ENCODE assay signal across 8 cellular contexts in the genomic region with DNA sequence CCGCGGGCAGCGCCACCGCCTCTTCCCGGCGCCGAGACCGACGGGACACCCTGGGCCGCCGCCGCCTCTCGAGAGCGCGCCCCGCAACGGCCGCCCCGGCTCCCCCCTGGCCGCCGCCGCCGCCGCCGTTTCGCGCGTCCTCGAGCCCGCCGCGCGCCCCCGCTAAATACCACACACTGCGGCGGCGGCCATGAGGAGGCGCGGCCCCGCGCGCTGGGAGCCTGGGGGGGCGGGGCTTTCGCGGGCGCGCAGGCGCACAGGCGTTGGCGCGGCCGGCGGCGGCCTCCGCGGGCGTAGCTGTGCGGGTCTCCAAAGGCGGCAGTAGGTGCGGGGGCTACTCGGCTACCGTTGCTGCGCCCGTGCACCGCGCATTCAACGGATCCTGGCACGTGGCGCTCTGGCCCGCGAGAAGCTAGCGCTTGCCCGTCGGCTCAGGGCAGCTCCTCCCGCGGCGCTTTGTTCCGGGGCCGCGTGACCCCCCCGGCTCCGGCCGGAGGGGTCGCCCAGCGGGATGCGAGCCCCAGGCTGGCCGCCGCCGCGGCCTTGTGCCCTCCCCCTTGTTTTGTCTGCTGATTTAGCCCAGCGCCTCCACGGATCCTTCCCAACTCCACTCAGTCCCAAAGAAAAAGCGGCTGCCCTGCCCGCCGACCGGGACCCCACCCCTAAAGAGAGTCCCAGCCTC. TPM values are rescaled to one million over a fixed set of nuclear protein-coding genes. Genes with fewer than 3 reads are reported as not detected.
DNase-seq lines count a peak whose midpoint lies in the region; ATAC-seq and TF ChIP-seq lines count a peak whose summit lies in the region.

A gene with protein sequence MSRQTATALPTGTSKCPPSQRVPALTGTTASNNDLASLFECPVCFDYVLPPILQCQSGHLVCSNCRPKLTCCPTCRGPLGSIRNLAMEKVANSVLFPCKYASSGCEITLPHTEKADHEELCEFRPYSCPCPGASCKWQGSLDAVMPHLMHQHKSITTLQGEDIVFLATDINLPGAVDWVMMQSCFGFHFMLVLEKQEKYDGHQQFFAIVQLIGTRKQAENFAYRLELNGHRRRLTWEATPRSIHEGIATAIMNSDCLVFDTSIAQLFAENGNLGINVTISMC (minus strand): TSS at position 142 of the 682 bp plus-strand sequence. CDS start 22,985 bp downstream, outside the sequence.

- H4K20me1 ChIP-seq in KMS-11 (ENCODE audit: insufficient read depth) = peaks cover 3% of the 10 kb centered on the region; the same call in 1 of the 2 replicates
- H4K20me1 ChIP-seq in SK-N-SH (ENCODE audit: insufficient read depth) = peaks cover 39% of the 10 kb centered on the region
- H4K20me1 ChIP-seq in osteoblast (ENCODE audit: insufficient read depth, low read length) = peaks cover 32% of the 10 kb centered on the region

- no peak for TF ChIP-seq RAD21 in SK-N-SH (IDR thresholded peaks at IDR 0.05; ENCODE audit: low read length)

- H3K9me3 ChIP-seq in SK-N-SH (no peaks in the 10 kb centered on the region), osteoblast (ENCODE audit: low read depth, low read length) (no peaks in the 10 kb centered on the region), testis (no peaks in the 10 kb centered on the region)

- POLR2A ChIA-PET in SK-N-SH (lab: Yijun Ruan, JAX) = interaction anchor here (0.7 to 3.1 kb wide), 10 partner anchors 9 to 238 kb away, joined by 3 to 21 read pairs (median 4); a partner anchor contains a TSS

- H3K36me3 Mint-ChIP-seq in activated naive CD4-positive, alpha-beta T cell treated with anti-CD3 and anti-CD28 coated beads, Interleukin-2, amount 10 ng/mL, durations not matched to agents 7 days and 5 days = peaks cover 2% of the 10 kb centered on the region

- H3K79me2 ChIP-seq in KMS-11 (ENCODE audit: insufficient read depth, low read depth) (peaks cover 41% of the 10 kb centered on the region), SK-N-SH (ENCODE audit: insufficient read depth) (peaks cover 41% of the 10 kb centered on the region), osteoblast (ENCODE audit: insufficient read depth, low read length) (peaks cover 41% of the 10 kb centered on the region)

- peaks cover 25% of the 10 kb centered on the region for H3K4me1 ChIP-seq in KMS-11 (ENCODE audit: low read depth, poor library complexity, severe bottlenecking)
- H3K4me1 ChIP-seq in SK-N-SH (ENCODE audit: control insufficient read depth in 1 of 2, insufficient read depth in 2 of 2, low read depth in 1 of 2, low read length in 1 of 2) = peaks cover 9 to 20% of the 10 kb centered on the region in 2 experiments; a peak in 3 of 4 replicates
- peaks cover 24% of the 10 kb centered on the region for H3K4me1 ChIP-seq in osteoblast (ENCODE audit: insufficient read depth, low read length)
- H3K4me1 ChIP-seq in testis = peaks cover 47% of the 10 kb centered on the region

- H3K4me2 ChIP-seq in KMS-11 = peak within 1 kb of the TSS; percentile 89
- peak within 1 kb of the TSS; percentile 98 for H3K4me2 ChIP-seq in SK-N-SH
- H3K4me2 ChIP-seq in osteoblast (ENCODE audit: insufficient read depth, low read length) = peak within 1 kb of the TSS; percentile 91

- H3K27ac Mint-ChIP-seq in activated naive CD4-positive, alpha-beta T cell treated with anti-CD3 and anti-CD28 coated beads, Interleukin-2, amount 10 ng/mL, durations not matched to agents 7 days and 5 days = peak within 1 kb of the TSS; percentile 86

- peaks cover 20% of the 10 kb centered on the region for H3K4me1 Mint-ChIP-seq in activated naive CD4-positive, alpha-beta T cell treated with anti-CD3 and anti-CD28 coated beads, Interleukin-2, amount 10 ng/mL, durations not matched to agents 7 days and 5 days

- H3K4me3 ChIP-seq in KMS-11 (IDR thresholded peaks at IDR 0.05; ENCODE audit: insufficient read depth, low read depth, low read length) (no peak within 1 kb of the TSS), SK-N-SH (ENCODE audit: low read depth in 2 of 2, low read length in 1 of 2) (peak within 1 kb of the TSS; percentile 81 to 85), osteoblast (ENCODE audit: insufficient read depth, low read length) (peak within 1 kb of the TSS; percentile 84), testis (peak within 1 kb of the TSS; percentile 90 to 99)

- intact Hi-C loops in testis (cut with DNase I; ENCODE audit: low total_unique reads) = no loop called here

- ATAC-seq in GM21723 (IDR thresholded peaks at IDR 0.05; ENCODE audit: unreplicated experiment) = peak; percentile 69

- H3K9ac ChIP-seq in KMS-11 (peak within 1 kb of the TSS; percentile 98), SK-N-SH (peak within 1 kb of the TSS; percentile 93)

- WGBS in SK-N-SH (ENCODE audit: low lambda C conversion rate) = 0% methylated on average over 13 of the region's 96 CpGs
- 0 to 1% methylated on average over 5 to 32 of the region's 96 CpGs for WGBS in testis, 2 donors

- no peaks in the 10 kb centered on the region for H3K9me3 Mint-ChIP-seq in activated naive CD4-positive, alpha-beta T cell treated with anti-CD3 and anti-CD28 coated beads, Interleukin-2, amount 10 ng/mL, durations not matched to agents 7 days and 5 days

- H3K27me3 Mint-ChIP-seq in activated naive CD4-positive, alpha-beta T cell treated with anti-CD3 and anti-CD28 coated beads, Interleukin-2, amount 10 ng/mL, durations not matched to agents 7 days and 5 days = peaks cover 16% of the 10 kb centered on the region

- H3F3A ChIP-seq in SK-N-SH (replicated peaks; ENCODE audit: insufficient read depth) = peaks cover 6% of the 10 kb centered on the region

- CTCF ChIA-PET in SK-N-SH (lab: Yijun Ruan, JAX) = interaction anchor here (0.6 to 1.8 kb wide), 4 partner anchors 9 to 1268 kb away, joined by 3 to 14 read pairs (median 5); no protein-coding TSS in a partner anchor
- CTCF ChIA-PET in activated naive CD4-positive, alpha-beta T cell treated with anti-CD3 and anti-CD28 coated beads, Interleukin-2, amount 10 ng/mL, durations not matched to agents 7 days and 5 days (lab: Charles Lee) = interaction anchor here (0.6 to 1.7 kb wide), 2 partner anchors 238 to 1492 kb away, joined by 3 to 5 read pairs; no protein-coding TSS in a partner anchor

- peak within 1 kb of the TSS; percentile 90 for H3K4me3 Mint-ChIP-seq in activated naive CD4-positive, alpha-beta T cell treated with anti-CD3 and anti-CD28 coated beads, Interleukin-2, amount 10 ng/mL, durations not matched to agents 7 days and 5 days

- TF ChIP-seq CTCF in KMS-11 (conservative IDR thresholded peaks at IDR 0.05; ENCODE audit: low read depth, low read length) (no peak), SK-N-SH (IDR thresholded peaks at IDR 0.05) (no peak), osteoblast (IDR thresholded peaks at IDR 0.05; ENCODE audit: extremely low read depth, low read depth, low read length) (no peak), testis (IDR thresholded peaks at IDR 0.05) (no peak)

- DNase-seq in ELF-1 (ENCODE audit: low read depth, low spot score) = peak; percentile 94
- peak; percentile 98 for DNase-seq in SK-N-SH
- peak; percentile 86 for DNase-seq in activated naive CD4-positive, alpha-beta T cell treated with anti-CD3 and anti-CD28 coated beads, Interleukin-2, amount 10 ng/mL, durations not matched to agents 7 days and 5 days
- no peak for DNase-seq in glomerular endothelial cell (ENCODE audit: extremely low read depth, low read depth, low spot score)
- DNase-seq in osteoblast (ENCODE audit: insufficient read length, low spot score, missing footprints) = peak; percentile 100
- peak; percentile 88 for DNase-seq in testis

- no peak for TF ChIP-seq POLR2A in testis (IDR thresholded peaks at IDR 0.05)

- H3K36me3 ChIP-seq in KMS-11 (ENCODE audit: insufficient read depth) (no peaks in the 10 kb centered on the region), SK-N-SH (replicated peaks in 1 of 2; ENCODE audit: control insufficient read depth in 1 of 2, insufficient read depth in 2 of 2, low read length in 1 of 2) (no peaks in the 10 kb centered on the region), osteoblast (ENCODE audit: insufficient read depth, low read length) (no peaks in the 10 kb centered on the region), testis (ENCODE audit: low read depth, missing control alignments) (no peaks in the 10 kb centered on the region)

- TF ChIP-seq EP300 in SK-N-SH (IDR thresholded peaks at IDR 0.05; ENCODE audit: borderline replicate concordance in 1 of 2, low read depth in 1 of 2, low read length in 1 of 2) = no peak

- no peaks in the 10 kb centered on the region for H3K9me2 ChIP-seq in SK-N-SH

- no peaks in the 10 kb centered on the region for H3K27me3 ChIP-seq in KMS-11 (ENCODE audit: insufficient read depth, low read depth)
- no peaks in the 10 kb centered on the region for H3K27me3 ChIP-seq in SK-N-SH (ENCODE audit: insufficient read depth)
- H3K27me3 ChIP-seq in osteoblast (ENCODE audit: insufficient read depth, low read length) = no peaks in the 10 kb centered on the region
- H3K27me3 ChIP-seq in testis = no peaks in the 10 kb centered on the region

- H2AFZ ChIP-seq in KMS-11 (ENCODE audit: low read depth) = peak within 1 kb of the TSS; percentile 97
- H2AFZ ChIP-seq in SK-N-SH (ENCODE audit: low read depth) = peak within 1 kb of the TSS; percentile 96
- H2AFZ ChIP-seq in osteoblast (ENCODE audit: low read length) = peak within 1 kb of the TSS; percentile 81

- H3K27ac ChIP-seq in KMS-11 (peak within 1 kb of the TSS; percentile 79), SK-N-SH (ENCODE audit: low read depth in 2 of 2, low read length in 1 of 2) (peak within 1 kb of the TSS; percentile 77 to 96), osteoblast (ENCODE audit: low read depth, low read length) (peak within 1 kb of the TSS; percentile 73), testis (peak within 1 kb of the TSS; percentile 94 to 100)

TF ChIP-seq in SK-N-SH, 30 proteins besides CTCF, POLR2A, EP300 and RAD21 (continues in another document):
- no peak for TF ChIP-seq EZH2phosphoT487 (IDR thresholded peaks at IDR 0.05; ENCODE audit: borderline replicate concordance, low read depth)
- TF ChIP-seq FOXM1 (IDR thresholded peaks at IDR 0.05; ENCODE audit: low read depth) = no peak
- TF ChIP-seq GABPA (IDR thresholded peaks at IDR 0.05; ENCODE audit: low read depth) = no peak
- peak; percentile 51; the same call in 1 of the 2 replicates for TF ChIP-seq TAF1 (IDR thresholded peaks at IDR 0.05; ENCODE audit: borderline replicate concordance, low read depth, low read length)
- no peak for TF ChIP-seq SMC3 (IDR thresholded peaks at IDR 0.05; ENCODE audit: low read depth, low read length)
- TF ChIP-seq, protein P1, sequence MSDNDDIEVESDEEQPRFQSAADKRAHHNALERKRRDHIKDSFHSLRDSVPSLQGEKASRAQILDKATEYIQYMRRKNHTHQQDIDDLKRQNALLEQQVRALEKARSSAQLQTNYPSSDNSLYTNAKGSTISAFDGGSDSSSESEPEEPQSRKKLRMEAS (IDR thresholded peaks at IDR 0.05; ENCODE audit: low read depth) = 0 out of 2 replicates have a peak, but pooled peaks have one; percentile 12
- no peak for TF ChIP-seq FOSL2 (IDR thresholded peaks at IDR 0.05; ENCODE audit: borderline replicate concordance, low read depth)

RNA-seq across cellular contexts. Expression of the gene that starts here (rescaled TPM):
- 15.1 and 15.4 TPM in 2 replicates for polyA plus RNA-seq in SK-N-SH (2012; rRNA removed)
- 15.3 and 16.6 TPM in 2 replicates for polyA plus RNA-seq in SK-N-SH (2012; cell fraction: cytosol; rRNA removed)
- polyA plus RNA-seq in SK-N-SH (2012; cell fraction: nucleus; rRNA removed) = 22.7 and 28.0 TPM in 2 replicates
- total RNA-seq in glomerular endothelial cell = 16.5 and 22.4 TPM in 2 replicates
- total RNA-seq in osteoblast = 41.8 and 43.1 TPM in 2 replicates
- total RNA-seq in testis = 10 to 100 TPM; 48.2 to 60.3 TPM
- polyA plus RNA-seq in testis (ENCODE audit: insufficient read depth, low read depth, low replicate concordance) = 53.7 TPM
